21 cellular contexts compared by ENCODE assay signal in genomic region chr19:43546581-43546980, GRCh38. TPM values are rescaled to one million over a fixed set of nuclear protein-coding genes. Genes with fewer than 3 reads are reported as not detected.
DNase-seq lines count a peak whose midpoint lies in the region; ATAC-seq, FAIRE-seq and TF ChIP-seq lines count a peak whose summit lies in the region.
"Had no signal": no experiment of that assay in that cellular context is flagged by ENCODE, and none has a peak within 500 bp of the region (broad histone marks: within the 10 kb centered on the region; RNA-seq: fewer than 3 reads in every experiment).

No MANE protein-coding gene starts in this region.

- H3K4me1 ChIP-seq in H9 (ENCODE audit: insufficient read depth, low read length) (no peaks in the 10 kb centered on the region), H1 (replicated peaks in 1 of 4; ENCODE audit: control insufficient read depth in 3 of 4, insufficient read depth in 4 of 4, low read length in 3 of 4) (no peaks in the 10 kb centered on the region), osteoblast (ENCODE audit: insufficient read depth, low read length) (no peaks in the 10 kb centered on the region)

- H3K23ac ChIP-seq in H9 (ENCODE audit: insufficient read length, low read depth, low read length), result no peak overlapping the region
- H3K23ac ChIP-seq in H1 (ENCODE audit: insufficient read length), result no peak overlapping the region

- no peaks in the 10 kb centered on the region for H3K27me3 Mint-ChIP-seq in H9 (ENCODE audit: low read depth)
- H3K27me3 Mint-ChIP-seq: B cell; CD8-positive, alpha-beta memory T cell had no signal

- no peak overlapping the region for H3K56ac ChIP-seq in H9 (ENCODE audit: insufficient read length, low read depth, low read length)
- H3K56ac ChIP-seq in H1 (replicated peaks; ENCODE audit: insufficient read length, low read depth, low read length), result no peak overlapping the region

- no peak for TF ChIP-seq POLR2A in H1 (IDR thresholded peaks at IDR 0.05; ENCODE audit: control extremely low read depth in 1 of 2, low read depth in 2 of 2, low read length in 2 of 2)

- intact Hi-C loops in Right ventricle myocardium superior (cut with DNase I), result no loop called here
- intact Hi-C loops in left cardiac atrium (cut with DNase I), result no loop called here
- intact Hi-C loops in posterior vena cava (cut with DNase I), result no loop called here

- H3K79me2 ChIP-seq in H9 (ENCODE audit: insufficient read depth, low read length) (no peaks in the 10 kb centered on the region), H1 (ENCODE audit: control insufficient read depth in 1 of 2, insufficient read depth in 2 of 2, low read length in 2 of 2) (no peaks in the 10 kb centered on the region), osteoblast (ENCODE audit: insufficient read depth, low read length) (no peaks in the 10 kb centered on the region)

- no peak overlapping the region for H2BK120ac ChIP-seq in H9 (ENCODE audit: low read depth, low read length, poor library complexity, severe bottlenecking)
- H2BK120ac ChIP-seq in H1 (replicated peaks; ENCODE audit: low read depth, low read length), result no peak overlapping the region

- no peak overlapping the region for H3K27ac ChIP-seq in H9 (ENCODE audit: insufficient read length, low read depth, low read length)
- no peak overlapping the region for H3K27ac ChIP-seq in H1 (ENCODE audit: low read depth, low read length)
- H3K27ac ChIP-seq in osteoblast (ENCODE audit: low read depth, low read length), result no peak overlapping the region
- H3K27ac ChIP-seq: HL-60 had no signal

- no peaks in the 10 kb centered on the region for H4K20me1 ChIP-seq in H9 (ENCODE audit: control insufficient read depth, insufficient read depth, insufficient read length)
- H4K20me1 ChIP-seq in H1 (replicated peaks in 1 of 2; ENCODE audit: control insufficient read depth in 1 of 2, insufficient read depth in 2 of 2, low read length in 2 of 2), result peaks cover 0 to 2% of the 10 kb centered on the region in 2 experiments
- no peaks in the 10 kb centered on the region for H4K20me1 ChIP-seq in osteoblast (ENCODE audit: insufficient read depth, low read length)

- H3K27ac Mint-ChIP-seq in H9, result no peak overlapping the region
- H3K27ac Mint-ChIP-seq: B cell, HFFc6 had no signal

- TF ChIP-seq RAD21 in H1 (IDR thresholded peaks at IDR 0.05 in 1 of 2, conservative IDR thresholded peaks at IDR 0.05 in 1 of 2; ENCODE audit: low read depth in 2 of 2, low read length in 2 of 2), result no peak

- DNase-seq in Right ventricle myocardium superior (peak; percentile 8), left cardiac atrium (no peak), H9 (no peak), H1 (ENCODE audit: low read depth in 1 of 2, low spot score in 2 of 2) (no peak), osteoblast (ENCODE audit: insufficient read length, low spot score, missing footprints) (peak; percentile 14), posterior vena cava (ENCODE audit: low spot score) (no peak), amygdala (lab: John Stamatoyannopoulos, UW) (no peak)
- DNase-seq in stimulated activated CD4-positive, alpha-beta T cell treated with anti-CD3 and anti-CD28 coated beads, Interleukin-2, amount 100 ng/mL, for 48 hours, result no peak
- DNase-seq: CD8-positive, alpha-beta memory T cell; COR-L47; HCEC 1CT; HFFc6 had no signal

- H3T11ph ChIP-seq in H9 (ENCODE audit: low read length), result no peak overlapping the region

- TF ChIP-seq CTCF in H9 (conservative IDR thresholded peaks at IDR 0.05), result no peak
- no peak for TF ChIP-seq CTCF in H1 (IDR thresholded peaks at IDR 0.05; ENCODE audit: control extremely low read depth in 1 of 3, insufficient read depth in 1 of 3, low read depth in 1 of 3, low read length in 3 of 3)
- no peak for TF ChIP-seq CTCF in osteoblast (IDR thresholded peaks at IDR 0.05; ENCODE audit: extremely low read depth, low read depth, low read length)

- H3K9me3 Mint-ChIP-seq in H9, result no peaks in the 10 kb centered on the region
- H3K9me3 Mint-ChIP-seq: CD8-positive, alpha-beta memory T cell; HFFc6 had no signal

- H3K4me3 ChIP-seq in H1 (ENCODE audit: extremely low read depth in 1 of 4, insufficient read depth in 2 of 4, low read depth in 3 of 4, low read length in 4 of 4) (no peak overlapping the region), osteoblast (ENCODE audit: insufficient read depth, low read length) (no peak overlapping the region)
- H3K4me3 ChIP-seq: BLaER1 treated with 17β-estradiol and CSF1 and Interleukin-3, amounts not matched to agents 10 nM and 100 nM had no signal

- H3K4me2 ChIP-seq in H9 (ENCODE audit: insufficient read depth, insufficient read length, low read length), result no peak overlapping the region
- H3K4me2 ChIP-seq in H1 (ENCODE audit: insufficient read depth in 1 of 2, low read depth in 2 of 2, low read length in 2 of 2), result no peak overlapping the region
- H3K4me2 ChIP-seq in osteoblast (ENCODE audit: insufficient read depth, low read length), result no peak overlapping the region

- H3K79me1 ChIP-seq in H9 (ENCODE audit: insufficient read depth, low read depth, low read length, poor library complexity, severe bottlenecking) (no peaks in the 10 kb centered on the region), H1 (ENCODE audit: low read depth, low read length) (no peaks in the 10 kb centered on the region)

- H4K8ac ChIP-seq in H9 (replicated peaks; ENCODE audit: insufficient read length, low read depth, low read length) (no peak overlapping the region), H1 (ENCODE audit: extremely low read depth, insufficient read depth, low read length) (no peak overlapping the region)

- H3K4me3 Mint-ChIP-seq in H9, result no peak overlapping the region
- H3K4me3 Mint-ChIP-seq: B cell; CD8-positive, alpha-beta memory T cell; HFFc6 had no signal

- whole genome bisulfite sequencing in H9 (ENCODE audit: extremely low coverage, insufficient read length, low lambda C conversion rate), result no CpG with 5 or more reads among the region's 3 CpGs
- 79% methylated on average over 2 of the region's 3 CpGs; no CpG with 5 or more reads in 1 of the 2 experiments for WGBS in H1 (ENCODE audit: extremely low coverage in 1 of 2, insufficient coverage in 1 of 2, insufficient read length in 1 of 2, insufficient replicate concordance in 2 of 2, low coverage in 1 of 2, low lambda C conversion rate in 2 of 2, missing lambda C conversion rate in 1 of 2), 2 experiments

- no peaks in the 10 kb centered on the region for H3K4me1 Mint-ChIP-seq in H9
- H3K4me1 Mint-ChIP-seq: B cell; CD8-positive, alpha-beta memory T cell had no signal

- H2AFZ ChIP-seq in H9 (ENCODE audit: low read length) (no peak overlapping the region), H1 (ENCODE audit: low read length) (no peak overlapping the region), osteoblast (ENCODE audit: low read length) (no peak overlapping the region)

- H2BK15ac ChIP-seq in H9 (ENCODE audit: low read depth, low read length) (0 out of 2 replicates have a peak overlapping the region, but pooled peaks have one; percentile 17), H1 (ENCODE audit: low read length) (no peak overlapping the region)

- POLR2A ChIA-PET in H1 (lab: Charles Lee; ENCODE audit: partially characterized antibody), result interaction anchor here (0.6 to 1.6 kb wide), 3 partner anchors 10 to 25 kb away, joined by 3 to 5 read pairs (median 3); no protein-coding TSS in a partner anchor

- H4K91ac ChIP-seq in H9 (ENCODE audit: insufficient read length, low read depth, low read length) (no peak overlapping the region), H1 (replicated peaks; ENCODE audit: insufficient read length, low read length) (no peak overlapping the region)

- H3K4ac ChIP-seq in H9 (ENCODE audit: low read depth, low read length) (no peak overlapping the region), H1 (replicated peaks; ENCODE audit: insufficient read length, low read depth, low read length) (no peak overlapping the region)

- H3K23me2 ChIP-seq in H9 (ENCODE audit: insufficient read length, low read depth, low read length, poor library complexity, severe bottlenecking), result no peaks in the 10 kb centered on the region
- H3K23me2 ChIP-seq in H1 (ENCODE audit: low read depth, low read length), result no peaks in the 10 kb centered on the region

- H3K9me3 ChIP-seq in H9 (ENCODE audit: control insufficient read depth, low read depth, low read length) (no peaks in the 10 kb centered on the region), H1 (ENCODE audit: insufficient read depth in 2 of 2, low read depth in 1 of 2, low read length in 1 of 2) (no peaks in the 10 kb centered on the region), osteoblast (ENCODE audit: low read depth, low read length) (no peaks in the 10 kb centered on the region)
- H3K9me3 ChIP-seq: BLaER1 treated with 17β-estradiol and CSF1 and Interleukin-3, amounts not matched to agents 10 nM and 100 nM had no signal

- H3K18ac ChIP-seq in H9 (ENCODE audit: insufficient read length, low read depth, low read length), result no peak overlapping the region
- H3K18ac ChIP-seq in H1 (ENCODE audit: extremely low read depth, low read length), result no peak overlapping the region

- FAIRE-seq in H1 (lab: Jason Lieb, UNC), result no peak
- FAIRE-seq: G401.6, GM12891, GM19239 had no signal

- ATAC-seq in Right ventricle myocardium superior (ENCODE audit: poor library complexity), result no peak
- ATAC-seq in left cardiac atrium, result no peak

- H3K9ac ChIP-seq in H9 (ENCODE audit: extremely low read depth, insufficient read length, low read length) (no peak overlapping the region), H1 (replicated peaks in 1 of 4; ENCODE audit: extremely low read depth in 1 of 4, low read depth in 3 of 4, low read length in 3 of 4) (no peak overlapping the region)

- H2AK5ac ChIP-seq in H9 (ENCODE audit: insufficient read length, low read length) (no peak overlapping the region), H1 (ENCODE audit: low read depth, low read length) (peak overlapping the region; percentile 24; the same call in 1 of the 2 replicates)

- CTCF ChIA-PET in H1 (lab: Charles Lee; ENCODE audit: partially characterized antibody), result interaction anchor here (3.3 to 8.0 kb wide), 2 partner anchors 9 to 11 kb away, joined by 21 to 62 read pairs; no protein-coding TSS in a partner anchor

- no peak overlapping the region for H4K5ac ChIP-seq in H9 (ENCODE audit: insufficient read length, low read depth, low read length)
- no peak overlapping the region for H4K5ac ChIP-seq in H1 (ENCODE audit: insufficient read length, low read depth, low read length)

- H3K27me3 ChIP-seq in H9 (ENCODE audit: insufficient read depth, low read length) (no peaks in the 10 kb centered on the region), H1 (replicated peaks in 1 of 4; ENCODE audit: control insufficient read depth in 3 of 4, extremely low read depth in 1 of 4, insufficient read depth in 3 of 4, low read length in 3 of 4) (no peaks in the 10 kb centered on the region; a peak in 1 of 7 replicates), osteoblast (ENCODE audit: insufficient read depth, low read length) (no peaks in the 10 kb centered on the region)
- H3K27me3 ChIP-seq: BLaER1 treated with 17β-estradiol and CSF1 and Interleukin-3, amounts not matched to agents 10 nM and 100 nM had no signal

- TF ChIP-seq EP300 in H1 (IDR thresholded peaks at IDR 0.05; ENCODE audit: borderline replicate concordance in 1 of 2, low read depth in 2 of 2, low read length in 2 of 2), result no peak

- peaks cover 28 to 79% (median 64%) of the 10 kb centered on the region in 3 experiments for H3K36me3 Mint-ChIP-seq in H9 (ENCODE audit: insufficient read depth in 1 of 3, low read depth in 3 of 3)

- H2BK20ac ChIP-seq in H9 (ENCODE audit: low read depth, low read length, poor library complexity, severe bottlenecking) (no peak overlapping the region), H1 (ENCODE audit: low read length) (no peak overlapping the region)

- H3K36me3 ChIP-seq in H1 (ENCODE audit: control insufficient read depth in 2 of 4, insufficient read depth in 4 of 4, low read length in 3 of 4) (peaks cover 8 to 41% (median 27%) of the 10 kb centered on the region in 4 experiments; a peak in 5 of 8 replicates), osteoblast (ENCODE audit: insufficient read depth, low read length) (peaks cover 51% of the 10 kb centered on the region)

- H3K14ac ChIP-seq in H9 (ENCODE audit: insufficient read depth, low read length) (no peak overlapping the region), H1 (ENCODE audit: insufficient read length) (no peak overlapping the region)

- H2BK5ac ChIP-seq in H9 (ENCODE audit: insufficient read length, low read length) (no peak overlapping the region), H1 (ENCODE audit: low read depth, low read length) (no peak overlapping the region)

- no peak overlapping the region for H2BK12ac ChIP-seq in H9 (ENCODE audit: insufficient read length, low read depth, low read length)
- no peak overlapping the region for H2BK12ac ChIP-seq in H1 (ENCODE audit: low read depth, low read length)

RNA-seq across cellular contexts. Expression of gene ZNF575, which starts 13.6 kb away (rescaled TPM):
- total RNA-seq in Right ventricle myocardium superior, result 1.5 TPM
- total RNA-seq in left cardiac atrium, result 1 to 10 TPM; 1.1 to 1.6 TPM
- total RNA-seq in H9 (2021), result not detected in 2 replicates
- not detected in 2 replicates for total RNA-seq in H1 (2021; fragmentation: NEBNext Ultra II Directional; extraction: Animal tissue kit (Norgen Biotek cat#: 25700))
- 0.05 and 0.16 TPM in 2 replicates for polyA plus RNA-seq in H1 (2011; rRNA removed)
- not detected for polyA plus RNA-seq in H1 (2011; cell fraction: cytosol; rRNA removed)
- polyA plus RNA-seq in H1 (2011; cell fraction: nucleus; rRNA removed), result 0.10 TPM
- polyA plus RNA-seq in H1 (2012, experiment 1 of 2), result 0.25 to 0.71 TPM (median 0.55 TPM) in 4 replicates
- 0.16 TPM for polyA plus RNA-seq in H1 (2012, experiment 2 of 2)
- 0.28 TPM for polyA plus RNA-seq in H1 (2013, experiment 1 of 2)
- 0.20 TPM for polyA plus RNA-seq in H1 (2013, experiment 2 of 2)
- polyA minus RNA-seq in H1 (2011; rRNA and poly(A)+ RNA removed), result not detected in 2 replicates
- not detected for polyA minus RNA-seq in H1 (2011; cell fraction: cytosol; rRNA and poly(A)+ RNA removed)
- polyA minus RNA-seq in H1 (2011; cell fraction: nucleus; rRNA and poly(A)+ RNA removed), result 0.30 TPM
- 0.29 and 0.72 TPM in 2 replicates for total RNA-seq in osteoblast
- total RNA-seq in posterior vena cava, result 1 to 10 TPM; 2.1 to 3.4 TPM
- total RNA-seq: H4, HT1080 had no signal

RNA-seq across cellular contexts. Expression of gene ETHE1, which starts 19.6 kb away (rescaled TPM):
- total RNA-seq in Right ventricle myocardium superior (14.7 TPM), left cardiac atrium (10 to 100 TPM; 13.7 to 17.9 TPM), H9 (2021) (18.8 and 20.4 TPM in 2 replicates), osteoblast (42.7 and 52.1 TPM in 2 replicates), posterior vena cava (10 to 100 TPM; 19.8 to 27.9 TPM)
- 18.6 and 19.9 TPM in 2 replicates for total RNA-seq in H1 (2021; fragmentation: NEBNext Ultra II Directional; extraction: Animal tissue kit (Norgen Biotek cat#: 25700))
- polyA plus RNA-seq in H1 (2011; rRNA removed), result 92.7 and 96.0 TPM in 2 replicates
- 53.2 TPM for polyA plus RNA-seq in H1 (2011; cell fraction: cytosol; rRNA removed)
- 79.8 TPM for polyA plus RNA-seq in H1 (2011; cell fraction: nucleus; rRNA removed)
- 17.1 to 36.3 TPM (median 33.6 TPM) in 4 replicates for polyA plus RNA-seq in H1 (2012, experiment 1 of 2)
- 32.6 TPM for polyA plus RNA-seq in H1 (2012, experiment 2 of 2)
- 38.2 TPM for polyA plus RNA-seq in H1 (2013, experiment 1 of 2)
- polyA plus RNA-seq in H1 (2013, experiment 2 of 2), result 32.9 TPM
- polyA minus RNA-seq in H1 (2011; rRNA and poly(A)+ RNA removed), result 30.1 and 31.6 TPM in 2 replicates
- polyA minus RNA-seq in H1 (2011; cell fraction: cytosol; rRNA and poly(A)+ RNA removed), result 15.7 TPM
- 10.8 TPM for polyA minus RNA-seq in H1 (2011; cell fraction: nucleus; rRNA and poly(A)+ RNA removed)

RNA-seq across cellular contexts. Expression of gene XRCC1, which starts 28.7 kb away (rescaled TPM):
- 12.4 TPM for total RNA-seq in Right ventricle myocardium superior
- 10 to 100 TPM; 14.0 to 17.4 TPM for total RNA-seq in left cardiac atrium
- total RNA-seq in H9 (2021), result 38.0 and 42.8 TPM in 2 replicates
- 42.5 and 48.5 TPM in 2 replicates for total RNA-seq in H1 (2021; fragmentation: NEBNext Ultra II Directional; extraction: Animal tissue kit (Norgen Biotek cat#: 25700))
- 44.4 and 57.9 TPM in 2 replicates for polyA plus RNA-seq in H1 (2011; rRNA removed)
- 67.6 TPM for polyA plus RNA-seq in H1 (2011; cell fraction: cytosol; rRNA removed)
- 57.1 TPM for polyA plus RNA-seq in H1 (2011; cell fraction: nucleus; rRNA removed)
- 42.3 to 62.5 TPM (median 56.6 TPM) in 4 replicates for polyA plus RNA-seq in H1 (2012, experiment 1 of 2)
- polyA plus RNA-seq in H1 (2012, experiment 2 of 2), result 33.9 TPM
- polyA plus RNA-seq in H1 (2013, experiment 1 of 2), result 25.9 TPM
- 24.4 TPM for polyA plus RNA-seq in H1 (2013, experiment 2 of 2)
- polyA minus RNA-seq in H1 (2011; rRNA and poly(A)+ RNA removed), result 37.1 and 50.1 TPM in 2 replicates
- polyA minus RNA-seq in H1 (2011; cell fraction: cytosol; rRNA and poly(A)+ RNA removed), result 37.6 TPM
- 43.9 TPM for polyA minus RNA-seq in H1 (2011; cell fraction: nucleus; rRNA and poly(A)+ RNA removed)
- total RNA-seq in osteoblast, result 21.4 and 22.7 TPM in 2 replicates
- 10 to 100 TPM; 13.7 to 14.2 TPM for total RNA-seq in posterior vena cava

RNA-seq across cellular contexts. Expression of gene PINLYP, which starts 29.0 kb away (rescaled TPM):
- total RNA-seq in Right ventricle myocardium superior (0.46 TPM), left cardiac atrium (1 to 10 TPM; 3.2 to 4.0 TPM), H9 (2021) (11.4 and 11.9 TPM in 2 replicates), osteoblast (0.72 and 2.9 TPM in 2 replicates), posterior vena cava (10 to 100 TPM in 1 of 2 donors, 1 to 10 TPM in 1; 9.1 to 12.8 TPM)
- total RNA-seq in H1 (2021; fragmentation: NEBNext Ultra II Directional; extraction: Animal tissue kit (Norgen Biotek cat#: 25700)), result 7.5 and 9.2 TPM in 2 replicates
- 27.1 and 31.3 TPM in 2 replicates for polyA plus RNA-seq in H1 (2011; rRNA removed)
- 28.1 TPM for polyA plus RNA-seq in H1 (2011; cell fraction: cytosol; rRNA removed)
- 20.9 TPM for polyA plus RNA-seq in H1 (2011; cell fraction: nucleus; rRNA removed)
- polyA plus RNA-seq in H1 (2012, experiment 1 of 2), result 20.5 to 24.4 TPM (median 22.4 TPM) in 4 replicates
- 41.5 TPM for polyA plus RNA-seq in H1 (2012, experiment 2 of 2)
- 7.1 TPM for polyA plus RNA-seq in H1 (2013, experiment 1 of 2)
- polyA plus RNA-seq in H1 (2013, experiment 2 of 2), result 7.6 TPM
- 11.0 and 16.5 TPM in 2 replicates for polyA minus RNA-seq in H1 (2011; rRNA and poly(A)+ RNA removed)
- 2.3 TPM for polyA minus RNA-seq in H1 (2011; cell fraction: cytosol; rRNA and poly(A)+ RNA removed)
- polyA minus RNA-seq in H1 (2011; cell fraction: nucleus; rRNA and poly(A)+ RNA removed), result 5.3 TPM
- total RNA-seq: A172, H4 had no signal

RNA-seq across cellular contexts. Expression of gene PHLDB3, which starts 42.0 kb away (rescaled TPM):
- 6.2 TPM for total RNA-seq in Right ventricle myocardium superior
- 1 to 10 TPM; 7.3 to 7.4 TPM for total RNA-seq in left cardiac atrium
- 6.7 and 8.5 TPM in 2 replicates for total RNA-seq in H9 (2021)
- total RNA-seq in H1 (2021; fragmentation: NEBNext Ultra II Directional; extraction: Animal tissue kit (Norgen Biotek cat#: 25700)), result 7.5 and 8.5 TPM in 2 replicates
- 4.0 and 6.5 TPM in 2 replicates for polyA plus RNA-seq in H1 (2011; rRNA removed)
- 6.4 TPM for polyA plus RNA-seq in H1 (2011; cell fraction: cytosol; rRNA removed)
- polyA plus RNA-seq in H1 (2011; cell fraction: nucleus; rRNA removed), result 15.0 TPM
- 4.4 to 7.9 TPM (median 7.4 TPM) in 4 replicates for polyA plus RNA-seq in H1 (2012, experiment 1 of 2)
- 4.7 TPM for polyA plus RNA-seq in H1 (2012, experiment 2 of 2)
- polyA plus RNA-seq in H1 (2013, experiment 1 of 2), result 5.8 TPM
- polyA plus RNA-seq in H1 (2013, experiment 2 of 2), result 6.0 TPM
- 3.1 and 3.2 TPM in 2 replicates for polyA minus RNA-seq in H1 (2011; rRNA and poly(A)+ RNA removed)
- polyA minus RNA-seq in H1 (2011; cell fraction: cytosol; rRNA and poly(A)+ RNA removed), result 6.4 TPM
- polyA minus RNA-seq in H1 (2011; cell fraction: nucleus; rRNA and poly(A)+ RNA removed), result 9.0 TPM
- 10.9 and 12.1 TPM in 2 replicates for total RNA-seq in osteoblast
- total RNA-seq in posterior vena cava, result 1 to 10 TPM; 7.1 to 8.7 TPM

Comparison
In these comparisons a context has a peak if more than half of its experiments do, and no peak if none do; other contexts are left out.
1. DNase-seq: peak in Right ventricle myocardium superior (single experiment) and osteoblast (single experiment); none in left cardiac atrium (single experiment), H9 (single experiment), H1 (0 of 2), posterior vena cava (single experiment), stimulated activated CD4-positive, alpha-beta T cell treated with anti-CD3 and anti-CD28 coated beads, Interleukin-2, amount 100 ng/mL, for 48 hours (0 of 2) and amygdala (0 of 56).